In the genomic region with DNA sequence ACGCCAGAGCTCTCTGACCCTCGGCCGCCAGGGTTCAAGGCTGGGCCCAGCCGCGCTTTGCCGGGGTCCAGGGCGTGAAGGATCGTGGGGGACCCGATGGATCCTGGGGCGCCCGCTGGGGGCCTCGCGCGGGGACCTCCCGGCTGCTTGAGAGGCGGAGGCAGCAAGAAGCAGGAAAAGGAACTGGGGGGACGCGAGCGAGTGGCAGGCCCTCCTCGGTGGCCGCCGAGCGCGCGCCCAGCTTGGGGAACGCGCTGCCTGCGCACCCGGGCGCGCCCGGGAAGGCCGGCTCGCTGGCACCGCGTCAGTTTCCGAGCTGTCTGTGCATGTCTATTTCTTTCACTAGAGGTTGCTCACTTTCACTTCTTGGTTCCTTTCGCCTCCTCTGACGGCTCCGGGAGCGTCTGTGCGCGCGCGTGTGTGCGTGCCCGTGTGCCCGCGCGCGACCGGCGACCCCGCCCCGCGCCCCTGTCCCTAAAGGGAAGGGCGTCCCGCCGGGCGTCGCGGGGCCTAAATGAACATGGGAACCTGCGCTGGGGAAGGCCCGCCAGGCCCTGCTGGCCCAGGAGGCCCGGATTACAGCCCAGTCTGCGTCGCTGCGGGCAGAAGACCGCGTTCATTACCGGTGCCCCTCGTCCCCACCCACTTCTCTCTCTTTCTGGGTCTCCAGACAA, we compare ENCODE assay signal across 8 cellular contexts.
DNase-seq lines count a peak whose midpoint lies in the region; ATAC-seq and TF ChIP-seq lines count a peak whose summit lies in the region.

No MANE protein-coding gene starts in this region.

- H3K27me3 ChIP-seq in kidney epithelial cell (ENCODE audit: control insufficient read depth, insufficient read depth, low read length), result peaks cover 4% of the 10 kb centered on the region

- peaks cover 35% of the 10 kb centered on the region for H3K4me1 Mint-ChIP-seq in CD14-positive monocyte

- H3K9me3 Mint-ChIP-seq in CD14-positive monocyte, result peaks cover 0 to 2% (median 0%) of the 10 kb centered on the region in 7 donors

- peaks cover 2% of the 10 kb centered on the region in 3 donors for H3K27me3 Mint-ChIP-seq in CD14-positive monocyte (ENCODE audit: low read depth in 3 of 3)

- H3K4me3 Mint-ChIP-seq in CD14-positive monocyte, result peak overlapping the region; percentile 76 to 88

- H3K27ac Mint-ChIP-seq in CD14-positive monocyte, result peak overlapping the region; percentile 97 to 99 (median 97)

- peak overlapping the region; percentile 36 for H3K4me3 ChIP-seq in kidney epithelial cell (ENCODE audit: low read depth, low read length)

- no peaks in the 10 kb centered on the region for H3K36me3 ChIP-seq in kidney epithelial cell (ENCODE audit: control insufficient read depth, insufficient read depth, low read length)

- ATAC-seq in GM21367 (IDR thresholded peaks at IDR 0.05; ENCODE audit: unreplicated experiment) (peak; percentile 58), GM19452 (IDR thresholded peaks at IDR 0.05; ENCODE audit: unreplicated experiment) (no peak)
- ATAC-seq in activated CD4-positive, CD25-positive, alpha-beta regulatory T cell treated with anti-CD3 and anti-CD28 coated beads, Interleukin-2, amount 50 U/mL, for 24 hours, result peak; percentile 88 to 90

- DNase-seq in CD14-positive monocyte (ENCODE audit: low spot score), result peak; percentile 88
- DNase-seq in MV-4-11 (lab: John Stamatoyannopoulos, UW), result peak; percentile 89
- DNase-seq in central memory CD4-positive, alpha-beta T cell, result peak; percentile 74
- no peak for DNase-seq in kidney epithelial cell (ENCODE audit: low read depth)
- peak; percentile 33 to 45 (median 38) for DNase-seq in stimulated activated CD4-positive, alpha-beta T cell treated with anti-CD3 and anti-CD28 coated beads, Interleukin-12 subunit alpha, Interleukin-12 subunit beta, amount 100 ng/mL, for 48 hours (ENCODE audit: low read depth in 2 of 3, low spot score in 1 of 3)

- TF ChIP-seq CTCF in CD14-positive monocyte (IDR thresholded peaks at IDR 0.05), result peak; percentile 26
- no peak for TF ChIP-seq CTCF in kidney epithelial cell (IDR thresholded peaks at IDR 0.05; ENCODE audit: insufficient read depth, low read length, poor library complexity, severe bottlenecking)

- intact Hi-C loops in CD14-positive monocyte (cut with micrococcal nuclease), result loop anchor here (2.0 to 5.0 kb wide), 4 partner anchors 29 to 56 kb away; no protein-coding TSS in a partner anchor

- peaks cover 0 to 2% of the 10 kb centered on the region in 2 donors for H3K36me3 Mint-ChIP-seq in CD14-positive monocyte
